8 cellular contexts compared by ENCODE assay signal in the genomic region with DNA sequence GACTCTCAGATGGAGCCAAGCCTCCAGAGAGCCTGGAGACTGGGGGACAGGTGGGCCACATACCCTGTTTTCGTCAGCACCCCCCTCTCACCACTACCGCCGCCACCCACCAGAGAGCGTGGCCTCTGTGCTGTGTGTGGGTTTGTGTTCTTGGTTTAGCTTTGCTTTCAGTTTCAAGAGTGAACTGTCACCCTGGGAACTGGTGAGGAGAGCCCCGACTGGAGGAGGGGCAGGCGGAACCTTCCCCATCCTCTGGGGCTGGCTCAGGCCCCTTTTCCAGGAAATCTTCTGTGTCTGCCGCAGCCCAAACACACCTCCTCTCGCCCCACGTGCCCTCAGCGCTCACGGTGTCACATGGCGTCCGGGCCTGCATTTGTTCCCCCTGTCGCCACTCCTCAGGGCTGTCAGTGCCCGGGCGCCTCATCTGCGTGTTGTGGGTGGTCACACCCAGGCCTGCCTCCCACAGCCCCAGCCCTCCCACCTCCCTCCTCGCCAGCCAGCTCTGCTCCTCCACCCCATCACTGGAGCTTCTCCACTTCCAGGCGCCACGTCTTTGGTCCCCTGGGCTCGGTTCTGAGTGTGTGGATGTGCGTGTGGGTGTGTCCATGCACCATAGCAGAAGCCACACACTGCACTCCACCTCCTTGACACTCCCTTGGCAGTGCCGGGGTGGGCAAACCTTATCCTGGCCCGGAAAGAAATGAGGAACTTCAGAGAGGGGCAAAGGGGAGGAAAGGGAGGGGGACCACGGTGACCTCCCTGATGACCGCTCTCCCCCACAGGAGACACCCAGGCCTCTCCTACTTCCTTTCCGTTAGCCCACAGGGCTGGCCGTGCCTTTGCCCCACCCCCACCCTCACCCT. TPM values are rescaled to one million over a fixed set of nuclear protein-coding genes. Genes with fewer than 3 reads are reported as not detected.
DNase-seq lines count a peak whose midpoint lies in the region; TF ChIP-seq lines count a peak whose summit lies in the region.

No MANE protein-coding gene starts in this region.

- POLR2A ChIA-PET in HEK293 (lab: Yijun Ruan, JAX) = interaction anchor here (0.6 kb wide), 1 partner anchor 172 kb away, joined by 3 read pairs; no protein-coding TSS in a partner anchor

- CTCF ChIA-PET in HEK293 (lab: Yijun Ruan, JAX) = interaction anchor here (3.3 to 3.5 kb wide), 2 partner anchors 14 to 105 kb away, joined by 17 read pairs; no protein-coding TSS in a partner anchor

- H3K4me1 ChIP-seq in HEK293 (ENCODE audit: control insufficient read depth, insufficient read depth, low read length) (no peaks in the 10 kb centered on the region), NT2/D1 (ENCODE audit: insufficient read depth, insufficient read length) (peaks cover 6% of the 10 kb centered on the region)

- 15 to 38% methylated on average over 27 of the region's 28 CpGs for WGBS in lower leg skin, 2 donors

- peak overlapping the region; percentile 57 for H3K4me3 Mint-ChIP-seq in activated T-helper 2 cell treated with anti-CD3 and anti-CD28 coated beads, Interferon-gamma antibody, Interleukin-2, Interleukin-4, amounts not matched to agents 10 μg/mL and 5 μg/mL and 100 μg/mL, durations not matched to agents 14 hours and 24 hours and 36 hours (ENCODE audit: low read depth)

- H3K36me3 Mint-ChIP-seq in activated T-helper 2 cell treated with anti-CD3 and anti-CD28 coated beads, Interferon-gamma antibody, Interleukin-2, Interleukin-4, amounts not matched to agents 10 μg/mL and 5 μg/mL and 100 μg/mL, durations not matched to agents 14 hours and 24 hours and 36 hours (ENCODE audit: low read depth) = peaks cover 22% of the 10 kb centered on the region

- H3K36me3 ChIP-seq in HEK293 (ENCODE audit: control insufficient read depth in 2 of 2, insufficient read depth in 1 of 2, low read length in 2 of 2) (peaks cover 0 to 4% of the 10 kb centered on the region in 2 experiments; a peak in 2 of 3 replicates), NT2/D1 (ENCODE audit: insufficient read depth, insufficient read length, low read length) (peaks cover 12% of the 10 kb centered on the region)

- TF ChIP-seq POLR2A in lower leg skin (IDR thresholded peaks at IDR 0.05) = no peak

- H3K27ac Mint-ChIP-seq in activated T-helper 2 cell treated with anti-CD3 and anti-CD28 coated beads, Interferon-gamma antibody, Interleukin-2, Interleukin-4, amounts not matched to agents 10 μg/mL and 5 μg/mL and 100 μg/mL, durations not matched to agents 14 hours and 24 hours and 36 hours = peak overlapping the region; percentile 78

- H3K27me3 ChIP-seq in NT2/D1 (ENCODE audit: insufficient read depth, insufficient read length) = no peaks in the 10 kb centered on the region

- H3K27me3 Mint-ChIP-seq in activated T-helper 2 cell treated with anti-CD3 and anti-CD28 coated beads, Interferon-gamma antibody, Interleukin-2, Interleukin-4, amounts not matched to agents 10 μg/mL and 5 μg/mL and 100 μg/mL, durations not matched to agents 14 hours and 24 hours and 36 hours (ENCODE audit: low read depth) = no peaks in the 10 kb centered on the region

- peaks cover 44% of the 10 kb centered on the region for H3K4me1 Mint-ChIP-seq in activated T-helper 2 cell treated with anti-CD3 and anti-CD28 coated beads, Interferon-gamma antibody, Interleukin-2, Interleukin-4, amounts not matched to agents 10 μg/mL and 5 μg/mL and 100 μg/mL, durations not matched to agents 14 hours and 24 hours and 36 hours (ENCODE audit: low read depth)

- TF ChIP-seq CTCF in GM12865 (IDR thresholded peaks at IDR 0.05; ENCODE audit: insufficient read depth, low read depth, low read length, missing control alignments) (peak; percentile 49), HEK293 (tag by site-specific recombination; IDR thresholded peaks at IDR 0.05) (no peak), lower leg skin (IDR thresholded peaks at IDR 0.05) (no peak)

- no peak overlapping the region for H3K27ac ChIP-seq in HEK293 (ENCODE audit: extremely low read depth, low read depth, low read length)

- DNase-seq in GM12865 (ENCODE audit: low read depth) = peak; percentile 81
- DNase-seq in NT2/D1 (ENCODE audit: low read depth, low spot score) = no peak
- peak; percentile 81 for DNase-seq in activated T-helper 2 cell treated with anti-CD3 and anti-CD28 coated beads, Interferon-gamma antibody, Interleukin-2, Interleukin-4, amounts not matched to agents 10 μg/mL and 5 μg/mL and 100 μg/mL, durations not matched to agents 14 hours and 24 hours and 36 hours (ENCODE audit: low spot score)
- peak; percentile 43 to 92 for DNase-seq in lower leg skin (ENCODE audit: low spot score in 2 of 2)
- DNase-seq in stimulated activated CD8-positive, alpha-beta memory T cell treated with anti-CD3 and anti-CD28 coated beads, Interleukin-7, amount 100 ng/mL, for 24 hours (ENCODE audit: low read depth) = peak; percentile 45
- DNase-seq in superior temporal gyrus (ENCODE audit: extremely low spot score) = no peak
- DNase-seq in NCI-H774 (lab: John Stamatoyannopoulos, UW) = no peak

- intact Hi-C loops in activated T-helper 2 cell treated with anti-CD3 and anti-CD28 coated beads, Interferon-gamma antibody, Interleukin-2, Interleukin-4, amounts not matched to agents 10 μg/mL and 5 μg/mL and 100 μg/mL, durations not matched to agents 14 hours and 24 hours and 36 hours (cut with micrococcal nuclease) = loop anchor here (1.0 to 5.0 kb wide), 4 partner anchors 10 to 185 kb away; a partner anchor contains a TSS
- intact Hi-C loops in lower leg skin (cut with DNase I; ENCODE audit: low total_unique reads) = loop anchor here (5.0 kb wide), 1 partner anchor 110 kb away; no protein-coding TSS in a partner anchor

- H3K4me3 ChIP-seq in GM12865 (ENCODE audit: low read depth, low read length) (peak overlapping the region; percentile 64), HEK293 (ENCODE audit: low read depth, low read length) (no peak overlapping the region), NT2/D1 (ENCODE audit: insufficient read length, low read depth) (no peak overlapping the region), lower leg skin (ENCODE audit: low read depth, poor library complexity, severe bottlenecking) (no peak overlapping the region)

- H3K9me3 ChIP-seq in HEK293 (ENCODE audit: control insufficient read depth, insufficient read depth, low read depth, low read length) (no peaks in the 10 kb centered on the region), NT2/D1 (ENCODE audit: insufficient read depth, low read length) (no peaks in the 10 kb centered on the region)

- no peaks in the 10 kb centered on the region for H3K9me3 Mint-ChIP-seq in activated T-helper 2 cell treated with anti-CD3 and anti-CD28 coated beads, Interferon-gamma antibody, Interleukin-2, Interleukin-4, amounts not matched to agents 10 μg/mL and 5 μg/mL and 100 μg/mL, durations not matched to agents 14 hours and 24 hours and 36 hours

- H3K9ac ChIP-seq in NT2/D1 (ENCODE audit: insufficient read length, low read depth) = peak overlapping the region; percentile 42

TF ChIP-seq in HEK293, 187 proteins besides CTCF, POLR2A, EP300 and RAD21:
- TF ChIP-seq ZSCAN16 (tag by site-specific recombination; IDR thresholded peaks at IDR 0.05) = no peak
- TF ChIP-seq, protein P1, sequence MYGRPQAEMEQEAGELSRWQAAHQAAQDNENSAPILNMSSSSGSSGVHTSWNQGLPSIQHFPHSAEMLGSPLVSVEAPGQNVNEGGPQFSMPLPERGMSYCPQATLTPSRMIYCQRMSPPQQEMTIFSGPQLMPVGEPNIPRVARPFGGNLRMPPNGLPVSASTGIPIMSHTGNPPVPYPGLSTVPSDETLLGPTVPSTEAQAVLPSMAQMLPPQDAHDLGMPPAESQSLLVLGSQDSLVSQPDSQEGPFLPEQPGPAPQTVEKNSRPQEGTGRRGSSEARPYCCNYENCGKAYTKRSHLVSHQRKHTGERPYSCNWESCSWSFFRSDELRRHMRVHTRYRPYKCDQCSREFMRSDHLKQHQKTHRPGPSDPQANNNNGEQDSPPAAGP (tag by site-specific recombination; IDR thresholded peaks at IDR 0.05) = peak; percentile 47; the same call in 1 of the 2 replicates
- peak; percentile 44 for TF ChIP-seq KLF1 (tag by site-specific recombination; IDR thresholded peaks at IDR 0.05)
- TF ChIP-seq ZBTB48 (tag by site-specific recombination; IDR thresholded peaks at IDR 0.05) = no peak
- TF ChIP-seq ZNF473 (tag by site-specific recombination; IDR thresholded peaks at IDR 0.05) = no peak
- TF ChIP-seq, protein P2, sequence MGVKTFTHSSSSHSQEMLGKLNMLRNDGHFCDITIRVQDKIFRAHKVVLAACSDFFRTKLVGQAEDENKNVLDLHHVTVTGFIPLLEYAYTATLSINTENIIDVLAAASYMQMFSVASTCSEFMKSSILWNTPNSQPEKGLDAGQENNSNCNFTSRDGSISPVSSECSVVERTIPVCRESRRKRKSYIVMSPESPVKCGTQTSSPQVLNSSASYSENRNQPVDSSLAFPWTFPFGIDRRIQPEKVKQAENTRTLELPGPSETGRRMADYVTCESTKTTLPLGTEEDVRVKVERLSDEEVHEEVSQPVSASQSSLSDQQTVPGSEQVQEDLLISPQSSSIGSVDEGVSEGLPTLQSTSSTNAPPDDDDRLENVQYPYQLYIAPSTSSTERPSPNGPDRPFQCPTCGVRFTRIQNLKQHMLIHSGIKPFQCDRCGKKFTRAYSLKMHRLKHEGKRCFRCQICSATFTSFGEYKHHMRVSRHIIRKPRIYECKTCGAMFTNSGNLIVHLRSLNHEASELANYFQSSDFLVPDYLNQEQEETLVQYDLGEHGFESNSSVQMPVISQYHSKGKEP (tag by site-specific recombination; IDR thresholded peaks at IDR 0.05) = no peak
- no peak for TF ChIP-seq ZSCAN23 (tag by site-specific recombination; IDR thresholded peaks at IDR 0.05)
- no peak for TF ChIP-seq ZNF544 (tag by site-specific recombination; IDR thresholded peaks at IDR 0.05)
- TF ChIP-seq ZFHX2 (tag by site-specific recombination; conservative IDR thresholded peaks at IDR 0.05) = peak; percentile 81
- TF ChIP-seq ZNF623 (tag by site-specific recombination; IDR thresholded peaks at IDR 0.05) = no peak
- TF ChIP-seq ZNF555 (tag by site-specific recombination; conservative IDR thresholded peaks at IDR 0.05) = no peak
- TF ChIP-seq EGR2 (tag by site-specific recombination; IDR thresholded peaks at IDR 0.05; ENCODE audit: low read depth) = peak; percentile 61
- TF ChIP-seq ZNF670 (tag by site-specific recombination; IDR thresholded peaks at IDR 0.05; ENCODE audit: low read depth) = no peak

RNA-seq across cellular contexts. Expression of a gene that starts 27.8 kb away (rescaled TPM):
- 31.8 and 33.6 TPM in 2 replicates for total RNA-seq in activated T-helper 2 cell treated with anti-CD3 and anti-CD28 coated beads, Interferon-gamma antibody, Interleukin-2, Interleukin-4, amounts not matched to agents 10 μg/mL and 5 μg/mL and 100 μg/mL, durations not matched to agents 14 hours and 24 hours and 36 hours
- 10 to 100 TPM; 10.8 to 19.1 (median 16.4) TPM for total RNA-seq in lower leg skin

Comparison
In these comparisons a context has a peak if more than half of its experiments do, and no peak if none do; other contexts are left out.
1. DNase-seq: peak in GM12865 (single experiment), activated T-helper 2 cell treated with anti-CD3 and anti-CD28 coated beads, Interferon-gamma antibody, Interleukin-2, Interleukin-4, amounts not matched to agents 10 μg/mL and 5 μg/mL and 100 μg/mL, durations not matched to agents 14 hours and 24 hours and 36 hours (single experiment), lower leg skin (2 of 2) and stimulated activated CD8-positive, alpha-beta memory T cell treated with anti-CD3 and anti-CD28 coated beads, Interleukin-7, amount 100 ng/mL, for 24 hours (single experiment); none in NT2/D1 (single experiment), superior temporal gyrus (single experiment) and NCI-H774 (single experiment).